In the genomic region with DNA sequence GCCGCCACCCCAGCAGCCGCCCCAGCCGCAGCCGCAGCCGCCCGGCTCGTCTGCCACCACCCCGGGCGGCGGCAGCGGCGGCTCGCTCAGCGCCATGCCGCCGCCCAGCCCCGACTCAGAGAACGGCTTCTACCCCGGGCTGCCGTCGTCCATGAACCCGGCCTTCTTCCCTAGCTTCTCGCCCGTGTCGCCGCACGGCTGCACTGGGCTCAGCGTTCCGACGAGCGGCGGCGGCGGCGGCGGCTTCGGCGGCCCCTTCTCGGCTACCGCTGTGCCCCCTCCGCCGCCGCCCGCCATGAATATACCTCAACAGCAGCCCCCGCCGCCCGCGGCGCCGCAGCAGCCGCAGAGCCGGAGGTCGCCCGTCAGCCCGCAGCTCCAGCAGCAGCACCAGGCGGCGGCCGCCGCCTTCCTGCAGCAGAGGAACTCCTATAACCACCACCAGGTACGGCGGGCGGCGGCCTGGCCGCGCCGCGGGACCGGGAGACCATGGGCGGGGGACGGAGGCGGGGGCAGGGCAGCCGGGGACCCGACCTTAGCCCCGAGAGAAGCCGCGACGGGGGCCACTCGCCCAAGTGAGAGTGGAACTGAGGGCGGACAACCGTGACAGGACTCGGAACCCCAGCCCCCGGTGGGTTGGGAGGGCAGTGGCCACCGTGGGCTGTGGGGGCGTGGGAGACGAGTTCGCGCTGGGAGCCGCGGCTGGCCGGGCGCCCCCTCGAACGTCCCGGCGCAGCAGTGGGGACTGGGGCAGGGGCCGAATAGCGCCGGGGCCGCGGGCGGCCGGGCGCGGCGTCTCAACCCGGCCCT, we compare ENCODE assay signal across 1 cellular context.
A peak's percentile ranks its signal among the peaks of the same experiment; 100 is the strongest.
TF ChIP-seq lines count a peak whose summit lies in the region.

No MANE protein-coding gene starts in this region.

TF ChIP-seq in K562, 482 proteins besides CTCF, POLR2A, EP300 and RAD21 (continued from another document):
- TF ChIP-seq, protein P1, sequence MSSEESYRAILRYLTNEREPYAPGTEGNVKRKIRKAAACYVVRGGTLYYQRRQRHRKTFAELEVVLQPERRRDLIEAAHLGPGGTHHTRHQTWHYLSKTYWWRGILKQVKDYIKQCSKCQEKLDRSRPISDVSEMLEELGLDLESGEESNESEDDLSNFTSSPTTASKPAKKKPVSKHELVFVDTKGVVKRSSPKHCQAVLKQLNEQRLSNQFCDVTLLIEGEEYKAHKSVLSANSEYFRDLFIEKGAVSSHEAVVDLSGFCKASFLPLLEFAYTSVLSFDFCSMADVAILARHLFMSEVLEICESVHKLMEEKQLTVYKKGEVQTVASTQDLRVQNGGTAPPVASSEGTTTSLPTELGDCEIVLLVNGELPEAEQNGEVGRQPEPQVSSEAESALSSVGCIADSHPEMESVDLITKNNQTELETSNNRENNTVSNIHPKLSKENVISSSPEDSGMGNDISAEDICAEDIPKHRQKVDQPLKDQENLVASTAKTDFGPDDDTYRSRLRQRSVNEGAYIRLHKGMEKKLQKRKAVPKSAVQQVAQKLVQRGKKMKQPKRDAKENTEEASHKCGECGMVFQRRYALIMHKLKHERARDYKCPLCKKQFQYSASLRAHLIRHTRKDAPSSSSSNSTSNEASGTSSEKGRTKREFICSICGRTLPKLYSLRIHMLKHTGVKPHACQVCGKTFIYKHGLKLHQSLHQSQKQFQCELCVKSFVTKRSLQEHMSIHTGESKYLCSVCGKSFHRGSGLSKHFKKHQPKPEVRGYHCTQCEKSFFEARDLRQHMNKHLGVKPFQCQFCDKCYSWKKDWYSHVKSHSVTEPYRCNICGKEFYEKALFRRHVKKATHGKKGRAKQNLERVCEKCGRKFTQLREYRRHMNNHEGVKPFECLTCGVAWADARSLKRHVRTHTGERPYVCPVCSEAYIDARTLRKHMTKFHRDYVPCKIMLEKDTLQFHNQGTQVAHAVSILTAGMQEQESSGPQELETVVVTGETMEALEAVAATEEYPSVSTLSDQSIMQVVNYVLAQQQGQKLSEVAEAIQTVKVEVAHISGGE (CRISPR knock-in tag; IDR thresholded peaks at IDR 0.05) = peak in 1 of 3 experiments; percentile 17; a peak in 1 of 6 replicates
- peak; percentile 16; the same call in 1 of the 2 replicates for TF ChIP-seq ZBTB1 (CRISPR knock-in tag; IDR thresholded peaks at IDR 0.05; ENCODE audit: borderline replicate concordance, low read depth)
- peak in 2 of 3 experiments; percentile 26 to 27 for TF ChIP-seq YY1 (IDR thresholded peaks at IDR 0.05; ENCODE audit: borderline replicate concordance in 1 of 3, control insufficient read depth in 1 of 3, extremely low read depth in 1 of 3, insufficient read depth in 3 of 3, insufficient read length in 1 of 3, insufficient replicate concordance in 2 of 3, low read depth in 1 of 3, low read length in 2 of 3)
- TF ChIP-seq, protein P2, sequence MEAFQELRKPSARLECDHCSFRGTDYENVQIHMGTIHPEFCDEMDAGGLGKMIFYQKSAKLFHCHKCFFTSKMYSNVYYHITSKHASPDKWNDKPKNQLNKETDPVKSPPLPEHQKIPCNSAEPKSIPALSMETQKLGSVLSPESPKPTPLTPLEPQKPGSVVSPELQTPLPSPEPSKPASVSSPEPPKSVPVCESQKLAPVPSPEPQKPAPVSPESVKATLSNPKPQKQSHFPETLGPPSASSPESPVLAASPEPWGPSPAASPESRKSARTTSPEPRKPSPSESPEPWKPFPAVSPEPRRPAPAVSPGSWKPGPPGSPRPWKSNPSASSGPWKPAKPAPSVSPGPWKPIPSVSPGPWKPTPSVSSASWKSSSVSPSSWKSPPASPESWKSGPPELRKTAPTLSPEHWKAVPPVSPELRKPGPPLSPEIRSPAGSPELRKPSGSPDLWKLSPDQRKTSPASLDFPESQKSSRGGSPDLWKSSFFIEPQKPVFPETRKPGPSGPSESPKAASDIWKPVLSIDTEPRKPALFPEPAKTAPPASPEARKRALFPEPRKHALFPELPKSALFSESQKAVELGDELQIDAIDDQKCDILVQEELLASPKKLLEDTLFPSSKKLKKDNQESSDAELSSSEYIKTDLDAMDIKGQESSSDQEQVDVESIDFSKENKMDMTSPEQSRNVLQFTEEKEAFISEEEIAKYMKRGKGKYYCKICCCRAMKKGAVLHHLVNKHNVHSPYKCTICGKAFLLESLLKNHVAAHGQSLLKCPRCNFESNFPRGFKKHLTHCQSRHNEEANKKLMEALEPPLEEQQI (IDR thresholded peaks at IDR 0.05) = no peak
- TF ChIP-seq EGR1 (conservative IDR thresholded peaks at IDR 0.05) = peak; percentile 50
- TF ChIP-seq MYC (IDR thresholded peaks at IDR 0.05; ENCODE audit: low read depth, low read length) = 0 out of 2 replicates have a peak, but pooled peaks have one; percentile 8
- no peak for TF ChIP-seq MYC (CRISPR knock-in tag; IDR thresholded peaks at IDR 0.05; ENCODE audit: borderline replicate concordance, low read depth)
- 0 out of 2 replicates have a peak, but pooled peaks have one; percentile 43 for TF ChIP-seq SMAD4 (CRISPR knock-in tag; conservative IDR thresholded peaks at IDR 0.05)
- TF ChIP-seq, protein P3, sequence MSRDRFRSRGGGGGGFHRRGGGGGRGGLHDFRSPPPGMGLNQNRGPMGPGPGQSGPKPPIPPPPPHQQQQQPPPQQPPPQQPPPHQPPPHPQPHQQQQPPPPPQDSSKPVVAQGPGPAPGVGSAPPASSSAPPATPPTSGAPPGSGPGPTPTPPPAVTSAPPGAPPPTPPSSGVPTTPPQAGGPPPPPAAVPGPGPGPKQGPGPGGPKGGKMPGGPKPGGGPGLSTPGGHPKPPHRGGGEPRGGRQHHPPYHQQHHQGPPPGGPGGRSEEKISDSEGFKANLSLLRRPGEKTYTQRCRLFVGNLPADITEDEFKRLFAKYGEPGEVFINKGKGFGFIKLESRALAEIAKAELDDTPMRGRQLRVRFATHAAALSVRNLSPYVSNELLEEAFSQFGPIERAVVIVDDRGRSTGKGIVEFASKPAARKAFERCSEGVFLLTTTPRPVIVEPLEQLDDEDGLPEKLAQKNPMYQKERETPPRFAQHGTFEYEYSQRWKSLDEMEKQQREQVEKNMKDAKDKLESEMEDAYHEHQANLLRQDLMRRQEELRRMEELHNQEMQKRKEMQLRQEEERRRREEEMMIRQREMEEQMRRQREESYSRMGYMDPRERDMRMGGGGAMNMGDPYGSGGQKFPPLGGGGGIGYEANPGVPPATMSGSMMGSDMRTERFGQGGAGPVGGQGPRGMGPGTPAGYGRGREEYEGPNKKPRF (IDR thresholded peaks at IDR 0.05; ENCODE audit: low read depth, low read length) = no peak
- peak; percentile 33; the same call in 1 of the 2 replicates for TF ChIP-seq NFIC (IDR thresholded peaks at IDR 0.05)
- TF ChIP-seq FIP1L1 (IDR thresholded peaks at IDR 0.05; ENCODE audit: low read depth, low read length, poor library complexity, severe bottlenecking) = peak; percentile 22
- TF ChIP-seq GABPB1 (CRISPR knock-in tag; IDR thresholded peaks at IDR 0.05) = 0 out of 2 replicates have a peak, but pooled peaks have one; percentile 10
- TF ChIP-seq, protein P4, sequence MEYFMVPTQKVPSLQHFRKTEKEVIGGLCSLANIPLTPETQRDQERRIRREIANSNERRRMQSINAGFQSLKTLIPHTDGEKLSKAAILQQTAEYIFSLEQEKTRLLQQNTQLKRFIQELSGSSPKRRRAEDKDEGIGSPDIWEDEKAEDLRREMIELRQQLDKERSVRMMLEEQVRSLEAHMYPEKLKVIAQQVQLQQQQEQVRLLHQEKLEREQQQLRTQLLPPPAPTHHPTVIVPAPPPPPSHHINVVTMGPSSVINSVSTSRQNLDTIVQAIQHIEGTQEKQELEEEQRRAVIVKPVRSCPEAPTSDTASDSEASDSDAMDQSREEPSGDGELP (CRISPR knock-in tag; IDR thresholded peaks at IDR 0.05; ENCODE audit: borderline replicate concordance) = no peak
- TF ChIP-seq NONO (IDR thresholded peaks at IDR 0.05; ENCODE audit: low read depth in 2 of 2, low read length in 1 of 2) = peak in 1 of 2 experiments; percentile 58; a peak in 1 of 4 replicates
- TF ChIP-seq GATAD2B (IDR thresholded peaks at IDR 0.05; ENCODE audit: borderline replicate concordance) = peak; percentile 19; the same call in 1 of the 2 replicates
- TF ChIP-seq, protein P5, sequence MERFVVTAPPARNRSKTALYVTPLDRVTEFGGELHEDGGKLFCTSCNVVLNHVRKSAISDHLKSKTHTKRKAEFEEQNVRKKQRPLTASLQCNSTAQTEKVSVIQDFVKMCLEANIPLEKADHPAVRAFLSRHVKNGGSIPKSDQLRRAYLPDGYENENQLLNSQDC (CRISPR knock-in tag; IDR thresholded peaks at IDR 0.05) = peak; percentile 52; the same call in 1 of the 2 replicates
- no peak for TF ChIP-seq HSF4 (CRISPR knock-in tag; IDR thresholded peaks at IDR 0.05; ENCODE audit: borderline replicate concordance)
- TF ChIP-seq, protein P6, sequence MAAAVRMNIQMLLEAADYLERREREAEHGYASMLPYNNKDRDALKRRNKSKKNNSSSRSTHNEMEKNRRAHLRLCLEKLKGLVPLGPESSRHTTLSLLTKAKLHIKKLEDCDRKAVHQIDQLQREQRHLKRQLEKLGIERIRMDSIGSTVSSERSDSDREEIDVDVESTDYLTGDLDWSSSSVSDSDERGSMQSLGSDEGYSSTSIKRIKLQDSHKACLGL (CRISPR knock-in tag; IDR thresholded peaks at IDR 0.05; ENCODE audit: borderline replicate concordance, poor library complexity, severe bottlenecking) = no peak
- no peak for TF ChIP-seq PHB (CRISPR knock-in tag; IDR thresholded peaks at IDR 0.05)
- TF ChIP-seq, protein P7, sequence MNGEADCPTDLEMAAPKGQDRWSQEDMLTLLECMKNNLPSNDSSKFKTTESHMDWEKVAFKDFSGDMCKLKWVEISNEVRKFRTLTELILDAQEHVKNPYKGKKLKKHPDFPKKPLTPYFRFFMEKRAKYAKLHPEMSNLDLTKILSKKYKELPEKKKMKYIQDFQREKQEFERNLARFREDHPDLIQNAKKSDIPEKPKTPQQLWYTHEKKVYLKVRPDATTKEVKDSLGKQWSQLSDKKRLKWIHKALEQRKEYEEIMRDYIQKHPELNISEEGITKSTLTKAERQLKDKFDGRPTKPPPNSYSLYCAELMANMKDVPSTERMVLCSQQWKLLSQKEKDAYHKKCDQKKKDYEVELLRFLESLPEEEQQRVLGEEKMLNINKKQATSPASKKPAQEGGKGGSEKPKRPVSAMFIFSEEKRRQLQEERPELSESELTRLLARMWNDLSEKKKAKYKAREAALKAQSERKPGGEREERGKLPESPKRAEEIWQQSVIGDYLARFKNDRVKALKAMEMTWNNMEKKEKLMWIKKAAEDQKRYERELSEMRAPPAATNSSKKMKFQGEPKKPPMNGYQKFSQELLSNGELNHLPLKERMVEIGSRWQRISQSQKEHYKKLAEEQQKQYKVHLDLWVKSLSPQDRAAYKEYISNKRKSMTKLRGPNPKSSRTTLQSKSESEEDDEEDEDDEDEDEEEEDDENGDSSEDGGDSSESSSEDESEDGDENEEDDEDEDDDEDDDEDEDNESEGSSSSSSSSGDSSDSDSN (IDR thresholded peaks at IDR 0.05; ENCODE audit: borderline replicate concordance in 1 of 2, low read depth in 2 of 2, low read length in 2 of 2) = peak; percentile 17 to 83; a peak in 3 of 4 replicates
- TF ChIP-seq HNRNPL (IDR thresholded peaks at IDR 0.05; ENCODE audit: low read depth, low read length) = no peak
- no peak for TF ChIP-seq ERF (CRISPR knock-in tag; IDR thresholded peaks at IDR 0.05)
- TF ChIP-seq, protein P8, sequence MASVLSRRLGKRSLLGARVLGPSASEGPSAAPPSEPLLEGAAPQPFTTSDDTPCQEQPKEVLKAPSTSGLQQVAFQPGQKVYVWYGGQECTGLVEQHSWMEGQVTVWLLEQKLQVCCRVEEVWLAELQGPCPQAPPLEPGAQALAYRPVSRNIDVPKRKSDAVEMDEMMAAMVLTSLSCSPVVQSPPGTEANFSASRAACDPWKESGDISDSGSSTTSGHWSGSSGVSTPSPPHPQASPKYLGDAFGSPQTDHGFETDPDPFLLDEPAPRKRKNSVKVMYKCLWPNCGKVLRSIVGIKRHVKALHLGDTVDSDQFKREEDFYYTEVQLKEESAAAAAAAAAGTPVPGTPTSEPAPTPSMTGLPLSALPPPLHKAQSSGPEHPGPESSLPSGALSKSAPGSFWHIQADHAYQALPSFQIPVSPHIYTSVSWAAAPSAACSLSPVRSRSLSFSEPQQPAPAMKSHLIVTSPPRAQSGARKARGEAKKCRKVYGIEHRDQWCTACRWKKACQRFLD (CRISPR knock-in tag; IDR thresholded peaks at IDR 0.05) = 0 out of 2 replicates have a peak, but pooled peaks have one; percentile 36
- TF ChIP-seq SMAD3 (CRISPR knock-in tag; conservative IDR thresholded peaks at IDR 0.05) = no peak
- TF ChIP-seq MTA2 (IDR thresholded peaks at IDR 0.05; ENCODE audit: low read depth) = no peak
- no peak for TF ChIP-seq GATA2 (CRISPR knock-in tag; IDR thresholded peaks at IDR 0.05)
- no peak for TF ChIP-seq BRD9 (IDR thresholded peaks at IDR 0.05; ENCODE audit: low read depth, partially characterized antibody)
- TF ChIP-seq FOXA1 (IDR thresholded peaks at IDR 0.05; ENCODE audit: borderline replicate concordance) = no peak
